16 cellular contexts compared by ENCODE assay signal in the genomic region with DNA sequence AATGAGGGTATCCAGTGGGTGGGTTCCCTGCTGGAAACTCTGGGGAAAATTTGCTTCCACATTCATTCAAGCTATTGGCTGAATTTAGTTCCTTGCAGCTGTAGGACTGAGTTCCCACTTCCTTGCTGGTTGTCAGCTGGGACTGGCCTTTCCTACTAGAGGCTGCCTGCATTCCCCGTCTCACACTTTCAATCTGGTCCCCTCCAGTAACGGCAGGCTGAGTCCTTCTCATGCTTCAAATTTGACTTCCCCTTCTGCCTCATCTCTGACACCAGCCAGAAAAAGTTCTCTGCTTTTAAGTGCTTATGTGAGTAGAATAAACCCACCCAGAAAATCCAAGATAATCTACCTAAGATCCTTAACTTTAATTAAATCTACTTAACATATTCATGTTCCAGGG. TPM values are rescaled to one million over a fixed set of nuclear protein-coding genes. Genes with fewer than 3 reads are reported as not detected.
DNase-seq lines count a peak whose midpoint lies in the region; ATAC-seq and TF ChIP-seq lines count a peak whose summit lies in the region.
"Had no signal": no experiment of that assay in that cellular context is flagged by ENCODE, and none has a peak within 500 bp of the region (broad histone marks: within the 10 kb centered on the region; RNA-seq: fewer than 3 reads in every experiment).

No MANE protein-coding gene starts in this region.

- H3K36me3 ChIP-seq in osteoblast (ENCODE audit: insufficient read depth, low read length) (peaks cover 4% of the 10 kb centered on the region), mucosa of descending colon (ENCODE audit: low read depth) (no peaks in the 10 kb centered on the region)

- no peak overlapping the region for H2AFZ ChIP-seq in osteoblast (ENCODE audit: low read length)

- H4K20me1 ChIP-seq in osteoblast (ENCODE audit: insufficient read depth, low read length) = peaks cover 75% of the 10 kb centered on the region

- peak overlapping the region; percentile 40 for H3K27ac ChIP-seq in osteoblast (ENCODE audit: low read depth, low read length)
- H3K27ac ChIP-seq: SJSA1 had no signal

- peak overlapping the region; percentile 58 for H3K4me2 ChIP-seq in osteoblast (ENCODE audit: insufficient read depth, low read length)

- H3K4me1 ChIP-seq in osteoblast (ENCODE audit: insufficient read depth, low read length) (peaks cover 39% of the 10 kb centered on the region), mucosa of descending colon (ENCODE audit: low read depth) (peaks cover 45% of the 10 kb centered on the region)

- H3K79me2 ChIP-seq in osteoblast (ENCODE audit: insufficient read depth, low read length) = peaks cover 92% of the 10 kb centered on the region

- H3K9me3 ChIP-seq in osteoblast (ENCODE audit: low read depth, low read length) (no peaks in the 10 kb centered on the region), mucosa of descending colon (no peaks in the 10 kb centered on the region)

- H3K4me3 ChIP-seq in osteoblast (ENCODE audit: insufficient read depth, low read length) (no peak overlapping the region), mucosa of descending colon (no peak overlapping the region)
- H3K4me3 ChIP-seq: SJSA1 had no signal

- intact Hi-C loops in mucosa of descending colon (cut with DNase I, micrococcal nuclease) = no loop called here

- TF ChIP-seq CTCF in osteoblast (IDR thresholded peaks at IDR 0.05; ENCODE audit: extremely low read depth, low read depth, low read length) (no peak), mucosa of descending colon (IDR thresholded peaks at IDR 0.05) (no peak)

- DNase-seq in NCI-H82 (lab: John Stamatoyannopoulos, UW) = peak; percentile 44
- no peak for DNase-seq in NCI-H82 treated with DMSO at 0.1 percent for 48 hours (lab: John Stamatoyannopoulos, UW; ENCODE audit: unreplicated experiment)
- peak; percentile 41 for DNase-seq in MV-4-11 (lab: John Stamatoyannopoulos, UW)
- DNase-seq in ecto neural progenitor cell (ENCODE audit: low spot score) = peak; percentile 26
- no peak for DNase-seq in osteoblast (ENCODE audit: insufficient read length, low spot score, missing footprints)
- DNase-seq in DMS153 treated with DMSO at 0.1 percent for 48 hours (lab: John Stamatoyannopoulos, UW; ENCODE audit: unreplicated experiment) = no peak
- no peak for DNase-seq in mucosa of descending colon
- DNase-seq: 8988T; effector memory CD4-positive, alpha-beta T cell; foreskin melanocyte; GDM1; NK-92 treated with Interleukin-12 subunit alpha and Interleukin-12 subunit beta, amount 100 ng/mL, for 24 hours; stimulated activated CD4-positive, alpha-beta T cell treated with anti-CD3 and anti-CD28 coated beads, Interleukin-15, amount 100 ng/mL, for 24 hours had no signal

- ATAC-seq in GM18517 (IDR thresholded peaks at IDR 0.05; ENCODE audit: unreplicated experiment) (no peak), mucosa of descending colon (no peak)

- H3K27me3 ChIP-seq in osteoblast (ENCODE audit: insufficient read depth, low read length) = no peaks in the 10 kb centered on the region
- H3K27me3 ChIP-seq: brain microvascular endothelial cell, SJSA1 had no signal

RNA-seq across cellular contexts. Expression of a gene that starts 4.4 kb away (rescaled TPM):
- total RNA-seq in osteoblast = 82.9 and 90.5 TPM in 2 replicates
- total RNA-seq in mucosa of descending colon = 100 to 1,000 TPM; 104 to 127 (median 117) TPM

Comparison
In these comparisons a context has a peak if more than half of its experiments do, and no peak if none do; other contexts are left out.
1. DNase-seq: peak in NCI-H82 (single experiment), MV-4-11 (single experiment) and ecto neural progenitor cell (single experiment); none in NCI-H82 treated with DMSO at 0.1 percent for 48 hours (single experiment), osteoblast (single experiment), DMS153 treated with DMSO at 0.1 percent for 48 hours (single experiment) and mucosa of descending colon (0 of 3).